ENCODE assay signal across 1 cellular context in the genomic region with DNA sequence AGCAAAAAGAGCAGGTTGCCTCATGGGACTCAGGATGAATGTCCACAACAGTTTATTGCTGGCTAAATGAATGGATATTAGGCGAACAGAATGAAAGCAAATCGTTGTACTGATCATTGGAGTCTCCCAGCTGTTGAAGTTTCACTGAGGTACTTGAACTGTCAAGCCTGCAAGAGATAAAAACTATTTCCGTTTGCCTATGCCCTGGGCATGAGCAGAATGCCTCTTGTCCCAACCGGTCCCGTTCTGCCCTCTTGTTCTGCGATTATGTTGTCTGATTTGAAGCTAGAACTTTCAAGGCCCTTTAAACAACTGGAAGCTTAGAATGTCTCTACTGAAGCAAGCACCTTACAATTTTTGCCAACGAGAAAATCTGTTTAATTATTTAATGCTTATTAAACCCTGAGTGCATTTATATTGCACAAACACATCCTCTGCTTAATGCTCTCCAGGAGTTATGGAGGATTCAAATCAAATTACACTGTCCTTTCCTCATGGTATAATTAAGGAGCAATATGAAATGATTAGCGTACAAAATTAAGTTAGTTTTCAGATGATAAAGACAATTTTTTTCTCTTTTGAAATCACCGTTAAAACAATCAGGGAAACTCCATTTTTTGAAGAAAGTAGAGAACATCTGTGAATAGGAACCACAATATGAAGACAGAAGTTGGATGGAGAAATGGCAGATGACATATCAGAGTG.
TF ChIP-seq lines count a peak whose summit lies in the region.

No MANE protein-coding gene starts in this region.

TF ChIP-seq in A549, 52 proteins besides CTCF, POLR2A, EP300 and RAD21 (continued from another document):
- TF ChIP-seq, protein P1, sequence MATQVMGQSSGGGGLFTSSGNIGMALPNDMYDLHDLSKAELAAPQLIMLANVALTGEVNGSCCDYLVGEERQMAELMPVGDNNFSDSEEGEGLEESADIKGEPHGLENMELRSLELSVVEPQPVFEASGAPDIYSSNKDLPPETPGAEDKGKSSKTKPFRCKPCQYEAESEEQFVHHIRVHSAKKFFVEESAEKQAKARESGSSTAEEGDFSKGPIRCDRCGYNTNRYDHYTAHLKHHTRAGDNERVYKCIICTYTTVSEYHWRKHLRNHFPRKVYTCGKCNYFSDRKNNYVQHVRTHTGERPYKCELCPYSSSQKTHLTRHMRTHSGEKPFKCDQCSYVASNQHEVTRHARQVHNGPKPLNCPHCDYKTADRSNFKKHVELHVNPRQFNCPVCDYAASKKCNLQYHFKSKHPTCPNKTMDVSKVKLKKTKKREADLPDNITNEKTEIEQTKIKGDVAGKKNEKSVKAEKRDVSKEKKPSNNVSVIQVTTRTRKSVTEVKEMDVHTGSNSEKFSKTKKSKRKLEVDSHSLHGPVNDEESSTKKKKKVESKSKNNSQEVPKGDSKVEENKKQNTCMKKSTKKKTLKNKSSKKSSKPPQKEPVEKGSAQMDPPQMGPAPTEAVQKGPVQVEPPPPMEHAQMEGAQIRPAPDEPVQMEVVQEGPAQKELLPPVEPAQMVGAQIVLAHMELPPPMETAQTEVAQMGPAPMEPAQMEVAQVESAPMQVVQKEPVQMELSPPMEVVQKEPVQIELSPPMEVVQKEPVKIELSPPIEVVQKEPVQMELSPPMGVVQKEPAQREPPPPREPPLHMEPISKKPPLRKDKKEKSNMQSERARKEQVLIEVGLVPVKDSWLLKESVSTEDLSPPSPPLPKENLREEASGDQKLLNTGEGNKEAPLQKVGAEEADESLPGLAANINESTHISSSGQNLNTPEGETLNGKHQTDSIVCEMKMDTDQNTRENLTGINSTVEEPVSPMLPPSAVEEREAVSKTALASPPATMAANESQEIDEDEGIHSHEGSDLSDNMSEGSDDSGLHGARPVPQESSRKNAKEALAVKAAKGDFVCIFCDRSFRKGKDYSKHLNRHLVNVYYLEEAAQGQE (IDR thresholded peaks at IDR 0.05) = no peak
- TF ChIP-seq, protein P2, sequence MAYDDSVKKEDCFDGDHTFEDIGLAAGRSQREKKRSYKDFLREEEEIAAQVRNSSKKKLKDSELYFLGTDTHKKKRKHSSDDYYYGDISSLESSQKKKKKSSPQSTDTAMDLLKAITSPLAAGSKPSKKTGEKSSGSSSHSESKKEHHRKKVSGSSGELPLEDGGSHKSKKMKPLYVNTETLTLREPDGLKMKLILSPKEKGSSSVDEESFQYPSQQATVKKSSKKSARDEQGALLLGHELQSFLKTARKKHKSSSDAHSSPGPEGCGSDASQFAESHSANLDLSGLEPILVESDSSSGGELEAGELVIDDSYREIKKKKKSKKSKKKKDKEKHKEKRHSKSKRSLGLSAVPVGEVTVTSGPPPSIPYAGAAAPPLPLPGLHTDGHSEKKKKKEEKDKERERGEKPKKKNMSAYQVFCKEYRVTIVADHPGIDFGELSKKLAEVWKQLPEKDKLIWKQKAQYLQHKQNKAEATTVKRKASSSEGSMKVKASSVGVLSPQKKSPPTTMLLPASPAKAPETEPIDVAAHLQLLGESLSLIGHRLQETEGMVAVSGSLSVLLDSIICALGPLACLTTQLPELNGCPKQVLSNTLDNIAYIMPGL (CRISPR knock-in tag; IDR thresholded peaks at IDR 0.05; ENCODE audit: borderline replicate concordance) = no peak
- TF ChIP-seq, protein P3, sequence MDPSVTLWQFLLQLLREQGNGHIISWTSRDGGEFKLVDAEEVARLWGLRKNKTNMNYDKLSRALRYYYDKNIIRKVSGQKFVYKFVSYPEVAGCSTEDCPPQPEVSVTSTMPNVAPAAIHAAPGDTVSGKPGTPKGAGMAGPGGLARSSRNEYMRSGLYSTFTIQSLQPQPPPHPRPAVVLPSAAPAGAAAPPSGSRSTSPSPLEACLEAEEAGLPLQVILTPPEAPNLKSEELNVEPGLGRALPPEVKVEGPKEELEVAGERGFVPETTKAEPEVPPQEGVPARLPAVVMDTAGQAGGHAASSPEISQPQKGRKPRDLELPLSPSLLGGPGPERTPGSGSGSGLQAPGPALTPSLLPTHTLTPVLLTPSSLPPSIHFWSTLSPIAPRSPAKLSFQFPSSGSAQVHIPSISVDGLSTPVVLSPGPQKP (IDR thresholded peaks at IDR 0.05; ENCODE audit: low read depth, low read length) = no peak
- TF ChIP-seq ZNF302 (CRISPR knock-in tag; IDR thresholded peaks at IDR 0.05) = no peak
- TF ChIP-seq POLR2AphosphoS2 (conservative IDR thresholded peaks at IDR 0.05; ENCODE audit: low read length) = no peak
